Comparison of ENCODE assay signal across 23 cellular contexts in the genomic region with DNA sequence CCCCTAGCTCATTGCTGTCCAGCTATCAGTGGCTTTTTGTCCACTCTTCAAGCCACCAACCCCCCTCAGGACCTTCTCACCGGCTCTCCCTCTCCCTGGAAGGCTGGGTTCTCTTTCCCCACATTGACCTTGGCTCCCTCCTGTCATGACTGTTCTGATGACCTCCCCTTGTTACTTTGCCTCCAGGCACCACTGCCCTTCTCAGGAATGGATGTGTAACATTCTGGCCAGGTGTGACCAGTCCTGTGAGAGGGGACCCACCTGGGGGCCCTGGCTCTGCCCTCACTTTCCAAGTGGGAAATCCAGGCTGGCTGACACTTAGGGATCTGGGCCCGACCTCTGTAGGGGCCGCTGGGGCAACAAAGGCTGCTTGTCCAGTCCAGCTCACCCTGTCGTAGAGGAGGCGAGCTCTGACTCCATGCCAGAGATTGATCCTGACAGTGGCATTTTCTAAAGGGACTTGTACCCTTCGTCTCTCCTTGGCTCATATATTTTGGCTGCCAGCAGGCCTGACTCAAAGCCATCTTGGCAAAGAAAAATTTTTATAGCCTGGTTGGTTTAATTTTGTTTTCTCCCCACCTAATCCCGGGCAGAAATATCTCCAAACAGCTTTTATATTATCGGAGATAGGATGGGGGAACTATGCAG. TPM values are rescaled to one million over a fixed set of nuclear protein-coding genes. Genes with fewer than 3 reads are reported as not detected.
DNase-seq lines count a peak whose midpoint lies in the region; FAIRE-seq and TF ChIP-seq lines count a peak whose summit lies in the region.
"Had no signal": no experiment of that assay in that cellular context is flagged by ENCODE, and none has a peak within 500 bp of the region (broad histone marks: within the 10 kb centered on the region; RNA-seq: fewer than 3 reads in every experiment).

No MANE protein-coding gene starts in this region.

- FAIRE-seq in D721Med (lab: Jason Lieb, UNC): no peak
- FAIRE-seq: bronchial epithelial cell had no signal

- H3K27ac Mint-ChIP-seq in activated CD4-positive, alpha-beta memory T cell treated with anti-CD3 and anti-CD28 coated beads for 36 hours: peak overlapping the region; percentile 16
- H3K27ac Mint-ChIP-seq in activated CD4-positive, alpha-beta memory T cell treated with anti-CD3 and anti-CD28 coated beads, Interleukin-2, amount 10 ng/mL, durations not matched to agents 7 days and 5 days: no peak overlapping the region
- H3K27ac Mint-ChIP-seq in osteocyte (ENCODE audit: unreplicated experiment): no peak overlapping the region
- H3K27ac Mint-ChIP-seq: activated naive CD8-positive, alpha-beta T cell treated with anti-CD3 and anti-CD28 coated beads, Interleukin-2, amount 10 ng/mL, durations not matched to agents 7 days and 5 days had no signal

- TF ChIP-seq CTCF in D721Med (IDR thresholded peaks at IDR 0.05; ENCODE audit: insufficient read depth, missing control alignments): no peak
- no peak for TF ChIP-seq CTCF in osteocyte (IDR thresholded peaks at IDR 0.05)

- H3K27me3 ChIP-seq in skeletal muscle tissue (ENCODE audit: control insufficient read depth in 3 of 3, insufficient read depth in 3 of 3, low read length in 3 of 3): no peaks in the 10 kb centered on the region
- H3K27me3 ChIP-seq: SJCRH30 had no signal

- H3K4me3 ChIP-seq in skeletal muscle tissue (ENCODE audit: low read length in 3 of 3): no peak overlapping the region
- H3K4me3 ChIP-seq: prostate gland, SJCRH30 had no signal

- peak overlapping the region; percentile 68 for H3K27ac ChIP-seq in skeletal muscle tissue (ENCODE audit: low read depth, low read length)
- H3K27ac ChIP-seq: C4-2B, KMS-11, prostate gland, SJCRH30 had no signal

- no peaks in the 10 kb centered on the region for H3K27me3 Mint-ChIP-seq in activated CD4-positive, alpha-beta memory T cell treated with anti-CD3 and anti-CD28 coated beads for 36 hours
- peaks cover 1% of the 10 kb centered on the region for H3K27me3 Mint-ChIP-seq in activated CD4-positive, alpha-beta memory T cell treated with anti-CD3 and anti-CD28 coated beads, Interleukin-2, amount 10 ng/mL, durations not matched to agents 7 days and 5 days
- H3K27me3 Mint-ChIP-seq in osteocyte (ENCODE audit: unreplicated experiment): no peaks in the 10 kb centered on the region

- peaks cover 16% of the 10 kb centered on the region for H3K4me1 Mint-ChIP-seq in activated CD4-positive, alpha-beta memory T cell treated with anti-CD3 and anti-CD28 coated beads for 36 hours (ENCODE audit: low read depth)
- H3K4me1 Mint-ChIP-seq in activated CD4-positive, alpha-beta memory T cell treated with anti-CD3 and anti-CD28 coated beads, Interleukin-2, amount 10 ng/mL, durations not matched to agents 7 days and 5 days: peaks cover 16% of the 10 kb centered on the region
- no peaks in the 10 kb centered on the region for H3K4me1 Mint-ChIP-seq in osteocyte (ENCODE audit: unreplicated experiment)

- H3K36me3 ChIP-seq in skeletal muscle tissue (ENCODE audit: control insufficient read depth in 3 of 3, insufficient read depth in 3 of 3, low read length in 3 of 3): no peaks in the 10 kb centered on the region
- H3K36me3 ChIP-seq: prostate gland, SJCRH30 had no signal

- no peak for DNase-seq in activated CD4-positive, alpha-beta memory T cell treated with anti-CD3 and anti-CD28 coated beads for 36 hours
- no peak for DNase-seq in activated CD4-positive, alpha-beta memory T cell treated with anti-CD3 and anti-CD28 coated beads, Interleukin-2, amount 10 ng/mL, durations not matched to agents 7 days and 5 days
- DNase-seq in NCI-H1105 treated with DMSO at 0.1 percent for 48 hours (lab: John Stamatoyannopoulos, UW) (peak; percentile 61), cerebellar cortex (ENCODE audit: low spot score) (peak; percentile 63), HuH-7.5 (ENCODE audit: low spot score) (no peak), D721Med (ENCODE audit: insufficient read length, low spot score) (no peak), osteocyte (ENCODE audit: extremely low spot score, unreplicated experiment) (no peak)
- DNase-seq: activated CD4-positive, alpha-beta T cell treated with anti-CD3 and anti-CD28 coated beads for 1 hour; activated naive CD8-positive, alpha-beta T cell treated with anti-CD3 and anti-CD28 coated beads, Interleukin-2, amount 10 ng/mL, durations not matched to agents 7 days and 5 days; activated T-cell treated with anti-CD3 and anti-CD28 coated beads, Interleukin-2, amount 50 U/mL, for 4 hours; DMS53; effector CD4-positive, alpha-beta T cell; mammary epithelial cell; natural killer cell; NCI-H226; SJCRH30; stimulated activated CD4-positive, alpha-beta T cell treated with anti-CD3 and anti-CD28 coated beads, Interleukin-15, amount 100 ng/mL, for 24 hours; T-helper 2 cell had no signal

- peaks cover 11 to 44% (median 36%) of the 10 kb centered on the region in 3 donors for H3K4me1 ChIP-seq in skeletal muscle tissue (ENCODE audit: control insufficient read depth in 3 of 3, insufficient read depth in 3 of 3, low read length in 3 of 3)
- H3K4me1 ChIP-seq: prostate gland, SJCRH30 had no signal

- intact Hi-C loops in activated CD4-positive, alpha-beta memory T cell treated with anti-CD3 and anti-CD28 coated beads for 36 hours (cut with micrococcal nuclease): no loop called here

- H3K4me3 Mint-ChIP-seq in activated CD4-positive, alpha-beta memory T cell treated with anti-CD3 and anti-CD28 coated beads for 36 hours: no peak overlapping the region
- no peak overlapping the region for H3K4me3 Mint-ChIP-seq in activated CD4-positive, alpha-beta memory T cell treated with anti-CD3 and anti-CD28 coated beads, Interleukin-2, amount 10 ng/mL, durations not matched to agents 7 days and 5 days
- H3K4me3 Mint-ChIP-seq in osteocyte (ENCODE audit: unreplicated experiment): no peak overlapping the region
- H3K4me3 Mint-ChIP-seq: activated naive CD8-positive, alpha-beta T cell treated with anti-CD3 and anti-CD28 coated beads, Interleukin-2, amount 10 ng/mL, durations not matched to agents 7 days and 5 days; activated T-cell treated with anti-CD3 and anti-CD28 coated beads, Interleukin-2, amount 50 U/mL, for 4 hours; natural killer cell had no signal

- no peaks in the 10 kb centered on the region for H3K9me3 ChIP-seq in skeletal muscle tissue (ENCODE audit: control insufficient read depth in 3 of 3, low read length in 3 of 3)
- H3K9me3 ChIP-seq: prostate gland, SJCRH30 had no signal

- no peak overlapping the region for H3K9ac ChIP-seq in skeletal muscle tissue (ENCODE audit: low read depth in 1 of 3, low read length in 3 of 3)
- H3K9ac ChIP-seq: KMS-11 had no signal

- POLR2A ChIA-PET in activated CD4-positive, alpha-beta memory T cell treated with anti-CD3 and anti-CD28 coated beads for 36 hours (lab: Charles Lee): no interaction called here
- POLR2A ChIA-PET in activated CD4-positive, alpha-beta memory T cell treated with anti-CD3 and anti-CD28 coated beads, Interleukin-2, amount 10 ng/mL, durations not matched to agents 7 days and 5 days (lab: Charles Lee): no interaction called here

- no peaks in the 10 kb centered on the region for H3K9me3 Mint-ChIP-seq in activated CD4-positive, alpha-beta memory T cell treated with anti-CD3 and anti-CD28 coated beads for 36 hours
- no peaks in the 10 kb centered on the region for H3K9me3 Mint-ChIP-seq in activated CD4-positive, alpha-beta memory T cell treated with anti-CD3 and anti-CD28 coated beads, Interleukin-2, amount 10 ng/mL, durations not matched to agents 7 days and 5 days
- no peaks in the 10 kb centered on the region for H3K9me3 Mint-ChIP-seq in osteocyte (ENCODE audit: unreplicated experiment)
- H3K9me3 Mint-ChIP-seq: activated naive CD8-positive, alpha-beta T cell treated with anti-CD3 and anti-CD28 coated beads, Interleukin-2, amount 10 ng/mL, durations not matched to agents 7 days and 5 days; activated T-cell treated with anti-CD3 and anti-CD28 coated beads, Interleukin-2, amount 50 U/mL, for 4 hours; natural killer cell had no signal

- CTCF ChIA-PET in activated CD4-positive, alpha-beta memory T cell treated with anti-CD3 and anti-CD28 coated beads for 36 hours (lab: Charles Lee): no interaction called here
- CTCF ChIA-PET in activated CD4-positive, alpha-beta memory T cell treated with anti-CD3 and anti-CD28 coated beads, Interleukin-2, amount 10 ng/mL, durations not matched to agents 7 days and 5 days (lab: Charles Lee): no interaction called here

- no peaks in the 10 kb centered on the region for H3K36me3 Mint-ChIP-seq in activated CD4-positive, alpha-beta memory T cell treated with anti-CD3 and anti-CD28 coated beads for 36 hours
- no peaks in the 10 kb centered on the region for H3K36me3 Mint-ChIP-seq in activated CD4-positive, alpha-beta memory T cell treated with anti-CD3 and anti-CD28 coated beads, Interleukin-2, amount 10 ng/mL, durations not matched to agents 7 days and 5 days (ENCODE audit: low read depth)
- no peaks in the 10 kb centered on the region for H3K36me3 Mint-ChIP-seq in osteocyte (ENCODE audit: unreplicated experiment)
- H3K36me3 Mint-ChIP-seq: activated naive CD8-positive, alpha-beta T cell treated with anti-CD3 and anti-CD28 coated beads, Interleukin-2, amount 10 ng/mL, durations not matched to agents 7 days and 5 days; natural killer cell had no signal

RNA-seq across cellular contexts. Expression of a gene that starts 37.9 kb away (rescaled TPM):
- 10 to 100 TPM; 37.4 to 39.9 TPM for total RNA-seq in activated CD4-positive, alpha-beta memory T cell treated with anti-CD3 and anti-CD28 coated beads for 36 hours
- 10 to 100 TPM; 34.9 to 35.6 TPM for total RNA-seq in activated CD4-positive, alpha-beta memory T cell treated with anti-CD3 and anti-CD28 coated beads, Interleukin-2, amount 10 ng/mL, durations not matched to agents 7 days and 5 days
- 45.9 TPM for total RNA-seq in skeletal muscle tissue
- total RNA-seq in osteocyte: 32.1 and 37.5 TPM in 2 replicates

Comparison
In these comparisons a context has a peak if more than half of its experiments do, and no peak if none do; other contexts are left out.
1. DNase-seq: peak in NCI-H1105 treated with DMSO at 0.1 percent for 48 hours (single experiment) and cerebellar cortex (single experiment); none in activated CD4-positive, alpha-beta memory T cell treated with anti-CD3 and anti-CD28 coated beads for 36 hours (single experiment), activated CD4-positive, alpha-beta memory T cell treated with anti-CD3 and anti-CD28 coated beads, Interleukin-2, amount 10 ng/mL, durations not matched to agents 7 days and 5 days (single experiment), HuH-7.5 (single experiment), D721Med (single experiment) and osteocyte (single experiment).